ENCODE assay signal across 1 cellular context in genomic region chr15:75347222-75348033, GRCh38.
TF ChIP-seq lines count a peak whose summit lies in the region.

No MANE protein-coding gene starts in this region.

TF ChIP-seq in endothelial cell of umbilical vein, 7 proteins besides CTCF, POLR2A, EP300 and RAD21:
- no peak for TF ChIP-seq EZH2 (IDR thresholded peaks at IDR 0.05; ENCODE audit: borderline replicate concordance, low read depth, low read length, severe bottlenecking)
- TF ChIP-seq JUN (IDR thresholded peaks at IDR 0.05; ENCODE audit: borderline replicate concordance, insufficient read depth, insufficient read length, low read depth): no peak
- TF ChIP-seq MYC (IDR thresholded peaks at IDR 0.05; ENCODE audit: low read depth, low read length): no peak
- TF ChIP-seq MAX (IDR thresholded peaks at IDR 0.05; ENCODE audit: insufficient read depth, insufficient read length): no peak
- TF ChIP-seq GATA2 (IDR thresholded peaks at IDR 0.05; ENCODE audit: insufficient read depth, insufficient read length, low read depth, low read length): no peak
- no peak for TF ChIP-seq POLR2AphosphoS5 (IDR thresholded peaks at IDR 0.05; ENCODE audit: insufficient read depth, low read depth, low read length)
- no peak for TF ChIP-seq FOS (IDR thresholded peaks at IDR 0.05; ENCODE audit: borderline replicate concordance, insufficient read depth, low read length)
